8 cellular contexts compared by ENCODE assay signal in genomic region chr19:1354496-1355257, GRCh38. TPM values are rescaled to one million over a fixed set of nuclear protein-coding genes. Genes with fewer than 3 reads are reported as not detected.
DNase-seq lines count a peak whose midpoint lies in the region; ATAC-seq and TF ChIP-seq lines count a peak whose summit lies in the region.

No MANE protein-coding gene starts in this region.

- H3K4me1 Mint-ChIP-seq in HFFc6 (ENCODE audit: low read depth): peaks cover 22% of the 10 kb centered on the region
- peaks cover 11% of the 10 kb centered on the region for H3K4me1 Mint-ChIP-seq in activated naive CD8-positive, alpha-beta T cell treated with anti-CD3 and anti-CD28 coated beads for 36 hours

- H3K79me2 ChIP-seq in parathyroid adenoma: no peaks in the 10 kb centered on the region

- H3K4me3 Mint-ChIP-seq in HFFc6: peak overlapping the region; percentile 94
- H3K4me3 Mint-ChIP-seq in activated naive CD8-positive, alpha-beta T cell treated with anti-CD3 and anti-CD28 coated beads for 36 hours: peak overlapping the region; percentile 93

- H3K27me3 ChIP-seq in GM06990 (replicated peaks; ENCODE audit: control insufficient read depth, insufficient read depth, low read length) (no peaks in the 10 kb centered on the region), parathyroid adenoma (ENCODE audit: control insufficient read depth, insufficient read depth, low read length) (no peaks in the 10 kb centered on the region), tibial artery (no peaks in the 10 kb centered on the region)

- peak overlapping the region; percentile 69 for H3K27ac ChIP-seq in parathyroid adenoma
- H3K27ac ChIP-seq in tibial artery: peak overlapping the region; percentile 94 to 97

- DNase-seq in GM06990 (ENCODE audit: extremely low read depth, insufficient read length): peak; percentile 90
- DNase-seq in HFFc6: peak; percentile 72
- DNase-seq in NCI-H1048 (lab: John Stamatoyannopoulos, UW): peak; percentile 62
- peak; percentile 40 for DNase-seq in SKM-1 (lab: John Stamatoyannopoulos, UW; ENCODE audit: unreplicated experiment)
- peak; percentile 90 for DNase-seq in activated naive CD8-positive, alpha-beta T cell treated with anti-CD3 and anti-CD28 coated beads for 36 hours
- peak; percentile 94 for DNase-seq in Right ventricle myocardium superior
- DNase-seq in tibial artery: peak; percentile 88 to 95

- no peaks in the 10 kb centered on the region for H3K9me3 Mint-ChIP-seq in HFFc6
- no peaks in the 10 kb centered on the region for H3K9me3 Mint-ChIP-seq in activated naive CD8-positive, alpha-beta T cell treated with anti-CD3 and anti-CD28 coated beads for 36 hours

- H2AFZ ChIP-seq in parathyroid adenoma: peak overlapping the region; percentile 100

- H3K27ac Mint-ChIP-seq in HFFc6: peak overlapping the region; percentile 81
- peak overlapping the region; percentile 86 for H3K27ac Mint-ChIP-seq in activated naive CD8-positive, alpha-beta T cell treated with anti-CD3 and anti-CD28 coated beads for 36 hours

- H3K36me3 ChIP-seq in GM06990 (ENCODE audit: control insufficient read depth, insufficient read depth, low read length) (peaks cover 10% of the 10 kb centered on the region), parathyroid adenoma (ENCODE audit: control insufficient read depth, insufficient read depth, low read length) (no peaks in the 10 kb centered on the region), tibial artery (peaks cover 12 to 23% (median 21%) of the 10 kb centered on the region in 3 donors)

- no peaks in the 10 kb centered on the region; the same call in 1 of the 2 replicates for H3K27me3 Mint-ChIP-seq in HFFc6 (ENCODE audit: insufficient read depth)
- H3K27me3 Mint-ChIP-seq in activated naive CD8-positive, alpha-beta T cell treated with anti-CD3 and anti-CD28 coated beads for 36 hours: no peaks in the 10 kb centered on the region

- intact Hi-C loops in Right ventricle myocardium superior (cut with DNase I): no loop called here
- intact Hi-C loops in tibial artery (cut with DNase I; ENCODE audit: low total_unique reads): loop anchor here (10.0 kb wide), 1 partner anchor 50 kb away; the partner anchor contains the start of genes DAZAP1 and GAMT

- no peaks in the 10 kb centered on the region for H3K9me3 ChIP-seq in parathyroid adenoma (ENCODE audit: control insufficient read depth, low read length)
- H3K9me3 ChIP-seq in tibial artery: no peaks in the 10 kb centered on the region

- H3K4me3 ChIP-seq in GM06990 (replicated peaks; ENCODE audit: low read depth, low read length) (peak overlapping the region; percentile 94), parathyroid adenoma (ENCODE audit: low read depth, low read length) (peak overlapping the region; percentile 86), tibial artery (peak overlapping the region; percentile 79 to 97)

- TF ChIP-seq CTCF in GM06990 (IDR thresholded peaks at IDR 0.05; ENCODE audit: insufficient read depth, low read length, poor library complexity, severe bottlenecking) (no peak), HFFc6 (IDR thresholded peaks at IDR 0.05) (no peak), parathyroid adenoma (IDR thresholded peaks at IDR 0.05) (no peak), tibial artery (IDR thresholded peaks at IDR 0.05) (peak in 1 of 2 experiments; percentile 4)

- H3K4me1 ChIP-seq in parathyroid adenoma (peaks cover 4% of the 10 kb centered on the region), tibial artery (peaks cover 0 to 26% (median 23%) of the 10 kb centered on the region in 4 donors)

- H3K4me2 ChIP-seq in parathyroid adenoma (ENCODE audit: low read length): peak overlapping the region; percentile 100

- peak overlapping the region; percentile 46 for H3K9ac ChIP-seq in parathyroid adenoma

- peak; percentile 99 for ATAC-seq in Right ventricle myocardium superior (ENCODE audit: poor library complexity)

- H3K36me3 Mint-ChIP-seq in HFFc6 (ENCODE audit: low read depth): peaks cover 14% of the 10 kb centered on the region
- H3K36me3 Mint-ChIP-seq in activated naive CD8-positive, alpha-beta T cell treated with anti-CD3 and anti-CD28 coated beads for 36 hours: peaks cover 7% of the 10 kb centered on the region

RNA-seq across cellular contexts. Expression of gene NDUFS7, which starts 29.0 kb away (rescaled TPM):
- 100 to 1,000 TPM in 2 of 6 experiments, 10 to 100 TPM in 4; 91.9 to 105 (median 97.6) TPM for total RNA-seq in HFFc6 (2021; fragmentation: NEBNext Ultra II Directional; extraction: Animal tissue kit (Norgen Biotek cat#: 25700))
- 100 to 1,000 TPM in 1 of 2 experiments, 10 to 100 TPM in 1; 98.7 to 101 TPM for total RNA-seq in activated naive CD8-positive, alpha-beta T cell treated with anti-CD3 and anti-CD28 coated beads for 36 hours
- 461 TPM for total RNA-seq in Right ventricle myocardium superior

RNA-seq across cellular contexts. Expression of gene GAMT, which starts 46.7 kb away (rescaled TPM):
- total RNA-seq in HFFc6 (2021; fragmentation: NEBNext Ultra II Directional; extraction: Animal tissue kit (Norgen Biotek cat#: 25700)): 10 to 100 TPM; 55.2 to 71.3 (median 67.7) TPM
- total RNA-seq in activated naive CD8-positive, alpha-beta T cell treated with anti-CD3 and anti-CD28 coated beads for 36 hours: 10 to 100 TPM; 36.5 to 37.6 TPM
- total RNA-seq in Right ventricle myocardium superior: 93.5 TPM

RNA-seq across cellular contexts. Expression of gene DAZAP1, which starts 52.7 kb away (rescaled TPM):
- 100 to 1,000 TPM in 4 of 6 experiments, 10 to 100 TPM in 2; 87.2 to 109 (median 103) TPM for total RNA-seq in HFFc6 (2021; fragmentation: NEBNext Ultra II Directional; extraction: Animal tissue kit (Norgen Biotek cat#: 25700))
- total RNA-seq in activated naive CD8-positive, alpha-beta T cell treated with anti-CD3 and anti-CD28 coated beads for 36 hours: 100 to 1,000 TPM; 287 to 297 TPM
- 82.9 TPM for total RNA-seq in Right ventricle myocardium superior

Comparison
In these comparisons a context has a peak if more than half of its experiments do, and no peak if none do; other contexts are left out.
1. Peak in every context shown above with its lines: DNase-seq, ATAC-seq, H3K4me3 ChIP-seq and H3K27ac ChIP-seq.
2. DNase-seq: peak in every context shown above with its lines; median percentile 94 in Right ventricle myocardium superior; 92 in tibial artery; 90 in GM06990; 90 in activated naive CD8-positive, alpha-beta T cell treated with anti-CD3 and anti-CD28 coated beads for 36 hours; 72 in HFFc6; 62 in NCI-H1048; 40 in SKM-1.